Comparison of ENCODE assay signal across 1 cellular context in genomic region chr1:40257313-40257687, GRCh38.
TF ChIP-seq lines count a peak whose summit lies in the region.

No MANE protein-coding gene starts in this region.

TF ChIP-seq in H1, 55 proteins besides CTCF, POLR2A, EP300 and RAD21:
- TF ChIP-seq HDAC2 (IDR thresholded peaks at IDR 0.05; ENCODE audit: borderline replicate concordance in 1 of 2, low read depth in 2 of 2, low read length in 2 of 2), result no peak
- TF ChIP-seq CHD1 (IDR thresholded peaks at IDR 0.05; ENCODE audit: low read depth, low read length), result 0 out of 2 replicates have a peak, but pooled peaks have one; percentile 15
- TF ChIP-seq BACH1 (IDR thresholded peaks at IDR 0.05; ENCODE audit: low read length), result no peak
